In genomic region chr17:50919321-50920040, GRCh38 we compare ENCODE assay signal across 1 cellular context.
TF ChIP-seq lines count a peak whose summit lies in the region.

No MANE protein-coding gene starts in this region.

TF ChIP-seq in HepG2, 621 proteins besides CTCF, POLR2A, EP300 and RAD21 (continued from another document and continues in another):
- peak; percentile 74 for TF ChIP-seq MAX (IDR thresholded peaks at IDR 0.05)
- no peak for TF ChIP-seq AHR (CRISPR knock-in tag; IDR thresholded peaks at IDR 0.05)
- no peak for TF ChIP-seq PLSCR1 (CRISPR knock-in tag; IDR thresholded peaks at IDR 0.05; ENCODE audit: borderline replicate concordance)
- no peak for TF ChIP-seq RERE (CRISPR knock-in tag; IDR thresholded peaks at IDR 0.05; ENCODE audit: low read depth)
- TF ChIP-seq BRF2 (CRISPR knock-in tag; IDR thresholded peaks at IDR 0.05) = no peak
- TF ChIP-seq ZNF556 (CRISPR knock-in tag; IDR thresholded peaks at IDR 0.05; ENCODE audit: borderline replicate concordance) = peak; percentile 61; the same call in 1 of the 2 replicates
- 0 out of 2 replicates have a peak, but pooled peaks have one; percentile 63 for TF ChIP-seq ZNF230 (CRISPR knock-in tag; IDR thresholded peaks at IDR 0.05)
- no peak for TF ChIP-seq CHCHD3 (CRISPR knock-in tag; IDR thresholded peaks at IDR 0.05)
- peak; percentile 44; the same call in 1 of the 2 replicates for TF ChIP-seq ZFP91 (CRISPR knock-in tag; IDR thresholded peaks at IDR 0.05; ENCODE audit: borderline replicate concordance)
- TF ChIP-seq ZNF263 (CRISPR knock-in tag; IDR thresholded peaks at IDR 0.05) = peak; percentile 37; the same call in 1 of the 2 replicates
- TF ChIP-seq MTERF4 (CRISPR knock-in tag; IDR thresholded peaks at IDR 0.05) = no peak
- TF ChIP-seq ZNF678 (CRISPR knock-in tag; IDR thresholded peaks at IDR 0.05) = no peak
- TF ChIP-seq TBP (CRISPR knock-in tag; IDR thresholded peaks at IDR 0.05) = no peak
- TF ChIP-seq ZBTB46 (CRISPR knock-in tag; IDR thresholded peaks at IDR 0.05; ENCODE audit: borderline replicate concordance) = peak; percentile 48; the same call in 1 of the 2 replicates
- peak; percentile 46; the same call in 1 of the 2 replicates for TF ChIP-seq LBX2 (CRISPR knock-in tag; IDR thresholded peaks at IDR 0.05; ENCODE audit: borderline replicate concordance)
- no peak; the same call in 1 of the 2 replicates for TF ChIP-seq ZNF335 (CRISPR knock-in tag; IDR thresholded peaks at IDR 0.05)
- TF ChIP-seq ZNF605 (CRISPR knock-in tag; IDR thresholded peaks at IDR 0.05) = 0 out of 2 replicates have a peak, but pooled peaks have one; percentile 43
- no peak for TF ChIP-seq LCORL (IDR thresholded peaks at IDR 0.05)
- TF ChIP-seq LCORL (CRISPR knock-in tag; IDR thresholded peaks at IDR 0.05) = peak; percentile 82; the same call in 1 of the 2 replicates
- TF ChIP-seq SNAPC2 (CRISPR knock-in tag; IDR thresholded peaks at IDR 0.05) = no peak
- TF ChIP-seq FOXP4 (CRISPR knock-in tag; IDR thresholded peaks at IDR 0.05) = no peak
- TF ChIP-seq CREM (IDR thresholded peaks at IDR 0.05) = peak; percentile 56; the same call in 1 of the 2 replicates
- no peak for TF ChIP-seq CREM (CRISPR knock-in tag; IDR thresholded peaks at IDR 0.05)
- peak; percentile 15; the same call in 1 of the 2 replicates for TF ChIP-seq MTA1 (CRISPR knock-in tag; IDR thresholded peaks at IDR 0.05; ENCODE audit: borderline replicate concordance)
- peak; percentile 25; the same call in 1 of the 2 replicates for TF ChIP-seq DPF2 (CRISPR knock-in tag; IDR thresholded peaks at IDR 0.05; ENCODE audit: borderline replicate concordance, low read depth)
- no peak for TF ChIP-seq FOXM1 (CRISPR knock-in tag; IDR thresholded peaks at IDR 0.05)
- TF ChIP-seq GFI1 (CRISPR knock-in tag; IDR thresholded peaks at IDR 0.05; ENCODE audit: borderline replicate concordance) = no peak
- TF ChIP-seq GABPB1 (CRISPR knock-in tag; IDR thresholded peaks at IDR 0.05) = no peak
- peak; percentile 80 for TF ChIP-seq ZNF687 (CRISPR knock-in tag; IDR thresholded peaks at IDR 0.05)
- no peak; the same call in 1 of the 2 replicates for TF ChIP-seq THAP7 (CRISPR knock-in tag; IDR thresholded peaks at IDR 0.05)
- 0 out of 2 replicates have a peak, but pooled peaks have one; percentile 33 for TF ChIP-seq MAZ (IDR thresholded peaks at IDR 0.05; ENCODE audit: borderline replicate concordance, low read depth, low read length)
- peak; percentile 68; the same call in 1 of the 2 replicates for TF ChIP-seq MAZ (CRISPR knock-in tag; IDR thresholded peaks at IDR 0.05; ENCODE audit: low read depth)
- TF ChIP-seq RBM22 (optimal IDR thresholded peaks at IDR 0.05; ENCODE audit: low read length) = peak; percentile 90
- TF ChIP-seq ZNF260 (CRISPR knock-in tag; IDR thresholded peaks at IDR 0.05; ENCODE audit: borderline replicate concordance, low read depth) = no peak
- no peak for TF ChIP-seq ZNF468 (CRISPR knock-in tag; IDR thresholded peaks at IDR 0.05)
